11 cellular contexts compared by ENCODE assay signal in genomic region chr3:31066999-31067398, GRCh38.
DNase-seq lines count a peak whose midpoint lies in the region; ATAC-seq, FAIRE-seq and TF ChIP-seq lines count a peak whose summit lies in the region.
"Had no signal": no experiment of that assay in that cellular context is flagged by ENCODE, and none has a peak within 500 bp of the region (broad histone marks: within the 10 kb centered on the region; RNA-seq: fewer than 3 reads in every experiment).

No MANE protein-coding gene starts in this region.

- H3K9me3 ChIP-seq in left lung, result no peaks in the 10 kb centered on the region

- intact Hi-C loops in left lung (cut with DNase I), result no loop called here

- no peaks in the 10 kb centered on the region for H3K4me1 ChIP-seq in left lung

- in situ Hi-C loops in brain microvascular endothelial cell (cut with HindIII; ENCODE audit: low pct_ligation_motif_present, low sequenced_read_pairs), result no loop called here

- H3K27me3 ChIP-seq in brain microvascular endothelial cell (replicated peaks), result no peaks in the 10 kb centered on the region
- no peaks in the 10 kb centered on the region for H3K27me3 ChIP-seq in left lung

- peak; percentile 87 for DNase-seq in AG08395 (ENCODE audit: low spot score)
- peak; percentile 53 for DNase-seq in HTR-8/SVneo (ENCODE audit: insufficient read length, low spot score)
- peak; percentile 89 for DNase-seq in brain microvascular endothelial cell
- DNase-seq in left lung, result no peak
- DNase-seq in GDM1 (lab: John Stamatoyannopoulos, UW), result no peak
- DNase-seq in NCI-H1417 treated with DMSO at 0.1 percent for 48 hours (lab: John Stamatoyannopoulos, UW), result no peak
- DNase-seq in NCI-H2029 (lab: John Stamatoyannopoulos, UW), result no peak
- no peak for DNase-seq in retina
- DNase-seq: activated CD4-positive, CD25-positive, alpha-beta regulatory T cell; activated naive CD4-positive, alpha-beta T cell had no signal

- FAIRE-seq in HTR-8/SVneo (lab: Jason Lieb, UNC), result peak; percentile 54

- ATAC-seq in left lung, result peak; percentile 70

- no peak for TF ChIP-seq CTCF in brain microvascular endothelial cell (IDR thresholded peaks at IDR 0.05; ENCODE audit: low read depth, low read length, missing control alignments)
- no peak for TF ChIP-seq CTCF in left lung (IDR thresholded peaks at IDR 0.05)

- H3K36me3 ChIP-seq in brain microvascular endothelial cell (replicated peaks) (no peaks in the 10 kb centered on the region), left lung (no peaks in the 10 kb centered on the region)

- H3K27ac ChIP-seq in brain microvascular endothelial cell (no peak overlapping the region), left lung (no peak overlapping the region)
- H3K27ac ChIP-seq: C4-2B had no signal

- no peak overlapping the region for H3K4me3 ChIP-seq in brain microvascular endothelial cell (ENCODE audit: low read depth, low read length)
- H3K4me3 ChIP-seq in left lung, result no peak overlapping the region

Comparison
In these comparisons a context has a peak if more than half of its experiments do, and no peak if none do; other contexts are left out.
1. DNase-seq: peak in AG08395 (single experiment), HTR-8/SVneo (single experiment) and brain microvascular endothelial cell (single experiment); none in left lung (0 of 2), GDM1 (single experiment), NCI-H1417 treated with DMSO at 0.1 percent for 48 hours (single experiment), NCI-H2029 (single experiment) and retina (single experiment).